In genomic region chr14:60248697-60249314, GRCh38 we compare ENCODE assay signal across 8 cellular contexts. TPM values are rescaled to one million over a fixed set of nuclear protein-coding genes. Genes with fewer than 3 reads are reported as not detected.
DNase-seq lines count a peak whose midpoint lies in the region; ATAC-seq and TF ChIP-seq lines count a peak whose summit lies in the region.

Gene PPM1A, plus strand, starts transcription at chr14:60249221. Its CDS starts 33,483 bp downstream, at chr14:60282704.

- DNase-seq in DMS153 treated with DMSO at 0.1 percent for 48 hours (lab: John Stamatoyannopoulos, UW; ENCODE audit: unreplicated experiment): peak; percentile 81
- DNase-seq in Jurkat, Clone E6-1 (ENCODE audit: low read depth, low spot score): peak; percentile 91
- DNase-seq in activated T-cell treated with anti-CD3 and anti-CD28 coated beads, Interleukin-2, amount 50 U/mL, for 24 hours: peak; percentile 98
- DNase-seq in stimulated activated CD8-positive, alpha-beta memory T cell treated with anti-CD3 and anti-CD28 coated beads, Interleukin-4, amount 100 ng/mL, for 48 hours: peak; percentile 95

- no peaks in the 10 kb centered on the region for H3K9me3 ChIP-seq in esophagus (ENCODE audit: control insufficient read depth in 2 of 2, insufficient read depth in 1 of 2, low read depth in 1 of 2, low read length in 1 of 2)
- no peaks in the 10 kb centered on the region for H3K9me3 ChIP-seq in mucosa of stomach (ENCODE audit: control insufficient read depth, low read length)

- peak within 1 kb of the TSS; percentile 81 for H3K4me3 ChIP-seq in Jurkat, Clone E6-1 (ENCODE audit: low read length)
- H3K4me3 ChIP-seq in esophagus (ENCODE audit: low read depth in 1 of 2, low read length in 2 of 2) (peak within 1 kb of the TSS; percentile 86 to 94), mucosa of stomach (ENCODE audit: low read length) (peak within 1 kb of the TSS; percentile 96)

- H3K4me3 Mint-ChIP-seq in activated T-cell treated with anti-CD3 and anti-CD28 coated beads, Interleukin-2, amount 50 U/mL, for 24 hours: peak within 1 kb of the TSS; percentile 89

- peak within 1 kb of the TSS; percentile 99 for H3K9ac ChIP-seq in mucosa of stomach (ENCODE audit: low read length)

- H3K9me3 Mint-ChIP-seq in activated T-cell treated with anti-CD3 and anti-CD28 coated beads, Interleukin-2, amount 50 U/mL, for 24 hours: no peaks in the 10 kb centered on the region

- no peaks in the 10 kb centered on the region for H3K4me1 ChIP-seq in esophagus (ENCODE audit: control insufficient read depth in 2 of 2, insufficient read depth in 2 of 2, low read length in 1 of 2)
- H3K4me1 ChIP-seq in mucosa of stomach (ENCODE audit: control insufficient read depth, insufficient read depth, low read length): peaks cover 37% of the 10 kb centered on the region

- H3K36me3 ChIP-seq in esophagus (ENCODE audit: control insufficient read depth in 2 of 2, insufficient read depth in 2 of 2, low read length in 1 of 2) (no peaks in the 10 kb centered on the region), mucosa of stomach (ENCODE audit: control insufficient read depth, insufficient read depth, low read length) (no peaks in the 10 kb centered on the region)

- H3K4me1 Mint-ChIP-seq in activated T-cell treated with anti-CD3 and anti-CD28 coated beads, Interleukin-2, amount 50 U/mL, for 24 hours (ENCODE audit: low read depth): peaks cover 54% of the 10 kb centered on the region

- peak within 1 kb of the TSS; percentile 100 for H3K27ac Mint-ChIP-seq in activated T-cell treated with anti-CD3 and anti-CD28 coated beads, Interleukin-2, amount 50 U/mL, for 24 hours

- peak within 1 kb of the TSS; percentile 99 for H3K27ac ChIP-seq in esophagus (ENCODE audit: low read depth in 2 of 2, low read length in 1 of 2)

- WGBS in esophagus, 2 donors: 0% methylated on average over 29 to 73 of the region's 73 CpGs

- peaks cover 19% of the 10 kb centered on the region for H3K36me3 Mint-ChIP-seq in activated T-cell treated with anti-CD3 and anti-CD28 coated beads, Interleukin-2, amount 50 U/mL, for 24 hours (ENCODE audit: low read depth)

- H3K27me3 ChIP-seq in esophagus (ENCODE audit: control insufficient read depth in 1 of 2, insufficient read depth in 2 of 2, low read length in 2 of 2) (no peaks in the 10 kb centered on the region), mucosa of stomach (ENCODE audit: control insufficient read depth, insufficient read depth, low read length) (no peaks in the 10 kb centered on the region)

- ATAC-seq in GM21717 (IDR thresholded peaks at IDR 0.05; ENCODE audit: unreplicated experiment): peak; percentile 72

- no peaks in the 10 kb centered on the region for H3K27me3 Mint-ChIP-seq in activated T-cell treated with anti-CD3 and anti-CD28 coated beads, Interleukin-2, amount 50 U/mL, for 24 hours

TF ChIP-seq in PFSK-1, 5 proteins besides CTCF, POLR2A, EP300 and RAD21:
- TF ChIP-seq REST (IDR thresholded peaks at IDR 0.05; ENCODE audit: insufficient read depth in 1 of 2, low read depth in 2 of 2, low read length in 2 of 2) (no peak), FOXP2 (optimal IDR thresholded peaks at IDR 0.05; ENCODE audit: borderline replicate concordance, extremely low read depth, extremely low read length, insufficient read depth) (peak; percentile 47), POLR2AphosphoS5 (IDR thresholded peaks at IDR 0.05; ENCODE audit: low read depth, low read length) (peak; percentile 75), TAF1 (IDR thresholded peaks at IDR 0.05; ENCODE audit: borderline replicate concordance, insufficient read depth, low read length) (no peak)

RNA-seq across cellular contexts. Expression of gene PPM1A, which starts in this region (rescaled TPM):
- 38.7 TPM for polyA plus RNA-seq in Jurkat, Clone E6-1 (2012; ENCODE audit: insufficient read depth, insufficient read length)
- 20.3 TPM for polyA plus RNA-seq in PFSK-1 (2012; ENCODE audit: insufficient read length, low read depth)
- 10 to 100 TPM; 21.3 to 25.4 TPM for polyA plus RNA-seq in esophagus

Comparison
In these comparisons a context has a peak if more than half of its experiments do, and no peak if none do; other contexts are left out.
1. Peak in every context shown above with its lines: DNase-seq, ATAC-seq, H3K4me3 ChIP-seq and H3K27ac ChIP-seq.